9 cellular contexts compared by ENCODE assay signal in genomic region chr6:7725412-7725811, GRCh38. TPM values are rescaled to one million over a fixed set of nuclear protein-coding genes. Genes with fewer than 3 reads are reported as not detected.
DNase-seq lines count a peak whose midpoint lies in the region; ATAC-seq and TF ChIP-seq lines count a peak whose summit lies in the region.
"Had no signal": no experiment of that assay in that cellular context is flagged by ENCODE, and none has a peak within 500 bp of the region (broad histone marks: within the 10 kb centered on the region; RNA-seq: fewer than 3 reads in every experiment).

No MANE protein-coding gene starts in this region.

- H3K27ac Mint-ChIP-seq in activated naive CD8-positive, alpha-beta T cell treated with anti-CD3 and anti-CD28 coated beads, Interleukin-2, amount 10 ng/mL, durations not matched to agents 7 days and 5 days, result no peak overlapping the region

- H3K4me1 Mint-ChIP-seq in activated T-cell treated with anti-CD3 and anti-CD28 coated beads, Interleukin-2, amount 50 U/mL, for 4 hours (ENCODE audit: low read depth), result peaks cover 14% of the 10 kb centered on the region
- H3K4me1 Mint-ChIP-seq in activated naive CD8-positive, alpha-beta T cell treated with anti-CD3 and anti-CD28 coated beads, Interleukin-2, amount 10 ng/mL, durations not matched to agents 7 days and 5 days, result peaks cover 13% of the 10 kb centered on the region

- peak overlapping the region; percentile 65 for H3K4me3 Mint-ChIP-seq in activated T-cell treated with anti-CD3 and anti-CD28 coated beads, Interleukin-2, amount 50 U/mL, for 4 hours
- H3K4me3 Mint-ChIP-seq in activated naive CD8-positive, alpha-beta T cell treated with anti-CD3 and anti-CD28 coated beads, Interleukin-2, amount 10 ng/mL, durations not matched to agents 7 days and 5 days, result peak overlapping the region; percentile 75

- no peak for DNase-seq in activated T-cell treated with anti-CD3 and anti-CD28 coated beads, Interleukin-2, amount 50 U/mL, for 4 hours
- no peak for DNase-seq in activated T-cell treated with anti-CD3 and anti-CD28 coated beads, Interleukin-2, amount 50 U/mL, for 1 hour
- DNase-seq in activated naive CD8-positive, alpha-beta T cell treated with anti-CD3 and anti-CD28 coated beads, Interleukin-2, amount 10 ng/mL, durations not matched to agents 7 days and 5 days, result no peak
- DNase-seq in lower lobe of right lung (no peak), tibial artery (no peak), globus pallidus (ENCODE audit: low spot score) (no peak), NCI-H510A (lab: John Stamatoyannopoulos, UW) (no peak)

- no peaks in the 10 kb centered on the region for H3K36me3 ChIP-seq in lower lobe of right lung
- H3K36me3 ChIP-seq in tibial artery, result no peaks in the 10 kb centered on the region

- no peak for ATAC-seq in activated T-cell treated with anti-CD3 and anti-CD28 coated beads, Interleukin-2, amount 50 U/mL, for 4 hours
- no peak for ATAC-seq in activated naive CD8-positive, alpha-beta T cell treated with anti-CD3 and anti-CD28 coated beads, Interleukin-2, amount 10 ng/mL, durations not matched to agents 7 days and 5 days (ENCODE audit: low read depth)
- ATAC-seq in lower lobe of right lung, result no peak
- ATAC-seq in HG03565 (IDR thresholded peaks at IDR 0.05; ENCODE audit: unreplicated experiment), result no peak

- no peak overlapping the region for H3K27ac ChIP-seq in lower lobe of right lung
- no peak overlapping the region for H3K27ac ChIP-seq in tibial artery
- H3K27ac ChIP-seq: C4-2B had no signal

- H3K9me3 Mint-ChIP-seq in activated T-cell treated with anti-CD3 and anti-CD28 coated beads, Interleukin-2, amount 50 U/mL, for 4 hours, result no peaks in the 10 kb centered on the region
- H3K9me3 Mint-ChIP-seq in activated naive CD8-positive, alpha-beta T cell treated with anti-CD3 and anti-CD28 coated beads, Interleukin-2, amount 10 ng/mL, durations not matched to agents 7 days and 5 days, result no peaks in the 10 kb centered on the region

- H3K36me3 Mint-ChIP-seq in activated T-cell treated with anti-CD3 and anti-CD28 coated beads, Interleukin-2, amount 50 U/mL, for 4 hours (ENCODE audit: insufficient read depth), result no peaks in the 10 kb centered on the region
- no peaks in the 10 kb centered on the region for H3K36me3 Mint-ChIP-seq in activated naive CD8-positive, alpha-beta T cell treated with anti-CD3 and anti-CD28 coated beads, Interleukin-2, amount 10 ng/mL, durations not matched to agents 7 days and 5 days

- intact Hi-C loops in lower lobe of right lung (cut with DNase I) (no loop called here), tibial artery (cut with DNase I; ENCODE audit: low total_unique reads) (loop anchor here (5.0 kb wide), 3 partner anchors 122 to 337 kb away; partner anchors contain the start of gene BLOC1S5)

- peak overlapping the region; percentile 77 for H3K4me3 ChIP-seq in lower lobe of right lung
- peak overlapping the region; percentile 50 to 66 for H3K4me3 ChIP-seq in tibial artery

- peaks cover 68% of the 10 kb centered on the region for H3K27me3 Mint-ChIP-seq in activated T-cell treated with anti-CD3 and anti-CD28 coated beads, Interleukin-2, amount 50 U/mL, for 4 hours (ENCODE audit: low read depth)
- H3K27me3 Mint-ChIP-seq in activated naive CD8-positive, alpha-beta T cell treated with anti-CD3 and anti-CD28 coated beads, Interleukin-2, amount 10 ng/mL, durations not matched to agents 7 days and 5 days, result peaks cover 73% of the 10 kb centered on the region

- TF ChIP-seq CTCF in lower lobe of right lung (IDR thresholded peaks at IDR 0.05), result no peak
- no peak for TF ChIP-seq CTCF in tibial artery (IDR thresholded peaks at IDR 0.05)

- POLR2A ChIA-PET in activated naive CD8-positive, alpha-beta T cell treated with anti-CD3 and anti-CD28 coated beads, Interleukin-2, amount 10 ng/mL, durations not matched to agents 7 days and 5 days (lab: Charles Lee), result interaction anchor here (1.3 kb wide), 1 partner anchor 339 kb away, joined by 3 read pairs; the partner anchor contains the start of gene BLOC1S5

- no peaks in the 10 kb centered on the region for H3K9me3 ChIP-seq in lower lobe of right lung
- no peaks in the 10 kb centered on the region for H3K9me3 ChIP-seq in tibial artery

- H3K27me3 ChIP-seq in lower lobe of right lung (ENCODE audit: low read depth), result peaks cover 38% of the 10 kb centered on the region
- H3K27me3 ChIP-seq in tibial artery, result peaks cover 0 to 42% of the 10 kb centered on the region in 2 donors

- H3K4me1 ChIP-seq in lower lobe of right lung (peaks cover 49% of the 10 kb centered on the region), tibial artery (peaks cover 0 to 41% (median 33%) of the 10 kb centered on the region in 4 donors)

RNA-seq across cellular contexts. Expression of gene BMP6, which starts 0.5 kb away (rescaled TPM):
- total RNA-seq in activated T-cell treated with anti-CD3 and anti-CD28 coated beads, Interleukin-2, amount 50 U/mL, for 4 hours, result not detected
- total RNA-seq in activated naive CD8-positive, alpha-beta T cell treated with anti-CD3 and anti-CD28 coated beads, Interleukin-2, amount 10 ng/mL, durations not matched to agents 7 days and 5 days, result not detected
- total RNA-seq in lower lobe of right lung, result 6.6 TPM
